Comparison of ENCODE assay signal across 1 cellular context in the genomic region with DNA sequence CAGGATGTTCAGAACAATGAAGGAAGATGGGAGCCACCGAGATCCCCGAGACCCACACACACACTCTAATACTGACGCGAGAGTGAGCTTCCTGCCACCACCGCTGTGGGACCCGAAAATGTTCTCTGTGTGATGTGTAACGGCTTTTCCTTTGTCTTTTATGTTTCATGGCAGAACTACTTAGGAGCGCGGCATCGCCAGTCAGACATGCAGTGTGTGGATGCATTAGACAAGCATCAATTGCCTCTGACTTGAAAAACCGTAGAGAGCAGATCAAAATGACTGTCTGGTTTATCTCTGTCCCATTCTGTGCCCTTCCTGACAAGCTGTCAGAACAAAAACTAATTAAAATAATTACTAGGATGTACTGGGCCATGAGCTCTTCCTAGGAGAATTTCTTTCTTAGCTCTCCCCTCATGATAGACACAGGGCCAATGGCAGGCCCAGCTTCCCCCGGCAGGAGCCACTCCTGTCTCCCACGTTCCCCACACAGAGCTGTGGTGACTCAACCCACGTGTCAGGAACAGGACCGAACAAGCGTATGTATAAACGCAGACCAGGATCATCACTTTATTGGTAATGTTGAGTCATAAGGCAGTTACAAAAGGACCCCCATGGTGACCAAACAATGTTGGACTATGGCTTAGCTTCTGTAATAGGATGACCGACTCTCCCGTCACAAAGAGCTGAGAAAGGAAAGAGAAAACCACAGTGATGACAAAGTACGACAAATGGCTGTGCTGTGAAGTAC.
TF ChIP-seq lines count a peak whose summit lies in the region.

No MANE protein-coding gene starts in this region.

TF ChIP-seq in GM12891, 5 proteins besides CTCF, POLR2A, EP300 and RAD21 (continued from another document):
- TF ChIP-seq PAX5 (IDR thresholded peaks at IDR 0.05; ENCODE audit: insufficient read depth, low read length, severe bottlenecking) (no peak), POU2F2 (IDR thresholded peaks at IDR 0.05; ENCODE audit: low read depth, low read length) (no peak), SPI1 (IDR thresholded peaks at IDR 0.05; ENCODE audit: low read depth, low read length) (no peak)
